14 cellular contexts compared by ENCODE assay signal in genomic region chr5:65203746-65204145, GRCh38.
DNase-seq lines count a peak whose midpoint lies in the region; ATAC-seq, FAIRE-seq and TF ChIP-seq lines count a peak whose summit lies in the region.
"Had no signal": no experiment of that assay in that cellular context is flagged by ENCODE, and none has a peak within 500 bp of the region (broad histone marks: within the 10 kb centered on the region; RNA-seq: fewer than 3 reads in every experiment).

No MANE protein-coding gene starts in this region.

- H3K4me3 ChIP-seq in AG04450 (ENCODE audit: low read depth, low read length) (no peak overlapping the region), GM12878 (no peak overlapping the region), keratinocyte (ENCODE audit: control insufficient read depth in 2 of 3, extremely low read depth in 1 of 3, insufficient read depth in 2 of 3, low read depth in 1 of 3, low read length in 3 of 3) (no peak overlapping the region)
- H3K4me3 ChIP-seq: transverse colon had no signal

- in situ Hi-C loops in GM12878 (cut with MboI): no loop called here

- RAD21 ChIA-PET in GM12878 (lab: Charles Lee; ENCODE audit: unreplicated experiment): no interaction called here

- FAIRE-seq in HTR-8/SVneo (lab: Jason Lieb, UNC) (peak; percentile 28), GM12878 (lab: Jason Lieb, UNC) (no peak), keratinocyte (lab: Jason Lieb, UNC) (peak; percentile 89)
- FAIRE-seq: endometrium, H1 had no signal

- H3K4me1 ChIP-seq in GM12878 (ENCODE audit: control insufficient read depth, insufficient read depth, low read length): no peaks in the 10 kb centered on the region
- H3K4me1 ChIP-seq in keratinocyte (ENCODE audit: control insufficient read depth, extremely low read depth, insufficient read depth, low read length): peaks cover 65% of the 10 kb centered on the region
- H3K4me1 ChIP-seq: transverse colon had no signal

- DNase-seq in AG04450 (ENCODE audit: low read depth, low spot score) (peak; percentile 67), HTR-8/SVneo (ENCODE audit: insufficient read length, low spot score) (peak; percentile 20), GM12878 (ENCODE audit: low read depth, low spot score) (no peak), keratinocyte (ENCODE audit: low read depth, low spot score) (peak; percentile 53), mucosa of gallbladder (ENCODE audit: low spot score) (no peak), NCI-H2196 (lab: John Stamatoyannopoulos, UW; ENCODE audit: unreplicated experiment) (no peak), Right ventricle myocardium superior (no peak), GF-D8 (lab: John Stamatoyannopoulos, UW) (no peak)
- DNase-seq: DMS79, NCI-H345, OCI-M1, transverse colon had no signal

- H3K79me2 ChIP-seq in GM12878 (ENCODE audit: control insufficient read depth, insufficient read depth, low read length): no peaks in the 10 kb centered on the region
- H3K79me2 ChIP-seq in keratinocyte (ENCODE audit: control insufficient read depth, insufficient read depth, low read length): no peaks in the 10 kb centered on the region

- dilution Hi-C loops in keratinocyte (cut with MboI; ENCODE audit: extremely low pct_ligation_motif_present, low sequenced_read_pairs): no loop called here

- H3K27ac ChIP-seq in AG04450 (ENCODE audit: low read depth, low read length) (no peak overlapping the region), GM12878 (ENCODE audit: control insufficient read depth, insufficient read depth) (no peak overlapping the region), keratinocyte (ENCODE audit: control insufficient read depth, insufficient read depth, low read length) (peak overlapping the region; percentile 91)
- H3K27ac ChIP-seq: transverse colon had no signal

- no peaks in the 10 kb centered on the region for H3K9me3 ChIP-seq in AG04450 (ENCODE audit: control insufficient read depth, insufficient read depth, low read length)
- H3K9me3 ChIP-seq in GM12878 (replicated peaks; ENCODE audit: control insufficient read depth, insufficient read depth, low read length): no peaks in the 10 kb centered on the region
- H3K9me3 ChIP-seq in keratinocyte (ENCODE audit: control insufficient read depth, low read depth, low read length): no peaks in the 10 kb centered on the region
- H3K9me3 ChIP-seq: transverse colon had no signal

- POLR2A ChIA-PET in AG04450 (lab: Yijun Ruan, JAX) (no interaction called here), GM12878 (lab: Charles Lee) (no interaction called here)

- H3K9ac ChIP-seq in GM12878 (ENCODE audit: control insufficient read depth, insufficient read depth, low read length) (no peak overlapping the region), keratinocyte (ENCODE audit: control insufficient read depth, extremely low read depth, insufficient read depth, low read length) (no peak overlapping the region)

- no peak for TF ChIP-seq RAD21 in GM12878 (IDR thresholded peaks at IDR 0.05; ENCODE audit: insufficient read depth, low read depth, low read length)

- CTCF ChIA-PET in AG04450 (lab: Charles Lee): interaction anchor here (0.7 to 1.8 kb wide), 6 partner anchors 11 to 280 kb away, joined by 3 to 5 read pairs (median 4); no protein-coding TSS in a partner anchor
- CTCF ChIA-PET in GM12878 (lab: Yijun Ruan, JAX): interaction anchor here (0.7 kb wide), 1 partner anchor 34 kb away, joined by 3 read pairs; no protein-coding TSS in a partner anchor

- no peak overlapping the region for H3K4me2 ChIP-seq in GM12878 (ENCODE audit: control insufficient read depth, insufficient read depth)
- H3K4me2 ChIP-seq in keratinocyte (ENCODE audit: control insufficient read depth, extremely low read depth, insufficient read depth, low read depth, low read length): no peak overlapping the region

- no TSS peak for BruUV-seq in GM12878 (replicated peaks; lab: Mats Ljungman, UMichigan)

- intact Hi-C loops in GM12878 (cut with micrococcal nuclease; ENCODE audit: unreplicated experiment): no loop called here
- intact Hi-C loops in Right ventricle myocardium superior (cut with DNase I): no loop called here

- WGBS in GM12878 (ENCODE audit: insufficient coverage, insufficient replicate concordance, low lambda C conversion rate, missing lambda C conversion rate): 0% methylated on average over 1 of the region's 1 CpG

- H2AFZ ChIP-seq in GM12878 (ENCODE audit: control insufficient read depth, low read depth, low read length): no peak overlapping the region
- no peak overlapping the region for H2AFZ ChIP-seq in keratinocyte (ENCODE audit: control insufficient read depth, low read length)

- H3K36me3 ChIP-seq in GM12878 (ENCODE audit: control insufficient read depth in 2 of 2, insufficient read depth in 2 of 2, low read length in 1 of 2): no peaks in the 10 kb centered on the region
- peaks cover 0 to 6% of the 10 kb centered on the region in 2 experiments for H3K36me3 ChIP-seq in keratinocyte (ENCODE audit: control insufficient read depth in 2 of 2, extremely low read depth in 1 of 2, insufficient read depth in 2 of 2, low read length in 2 of 2)
- H3K36me3 ChIP-seq: transverse colon had no signal

- no peak for TF ChIP-seq POLR2A in GM12878 (IDR thresholded peaks at IDR 0.05; ENCODE audit: low read depth, low read length)

- H4K20me1 ChIP-seq in GM12878 (ENCODE audit: control insufficient read depth, insufficient read depth) (no peaks in the 10 kb centered on the region), keratinocyte (ENCODE audit: control insufficient read depth, extremely low read depth, insufficient read depth, low read length) (no peaks in the 10 kb centered on the region)

- TF ChIP-seq CTCF in AG04450 (IDR thresholded peaks at IDR 0.05; ENCODE audit: low read depth, low read length) (no peak), GM12878 (IDR thresholded peaks at IDR 0.05 in 2 of 3, conservative IDR thresholded peaks at IDR 0.05 in 1 of 3; ENCODE audit: control insufficient read depth in 2 of 3, extremely low read depth in 1 of 3, insufficient read depth in 1 of 3, low read depth in 3 of 3, low read length in 3 of 3) (no peak), keratinocyte (optimal IDR thresholded peaks at IDR 0.05 in 1 of 3, IDR thresholded peaks at IDR 0.05 in 1 of 3, conservative IDR thresholded peaks at IDR 0.05 in 1 of 3; ENCODE audit: extremely low read depth in 1 of 3, insufficient read depth in 2 of 3, low read length in 3 of 3) (no peak)

- H3K27me3 ChIP-seq in AG04450 (ENCODE audit: control insufficient read depth, insufficient read depth, low read length): no peaks in the 10 kb centered on the region
- H3K27me3 ChIP-seq in GM12878 (replicated peaks in 1 of 2; ENCODE audit: control insufficient read depth in 2 of 2, insufficient read depth in 2 of 2, low read length in 1 of 2): no peaks in the 10 kb centered on the region
- H3K27me3 ChIP-seq in keratinocyte (ENCODE audit: control insufficient read depth, extremely low read depth, insufficient read depth, low read length): no peaks in the 10 kb centered on the region
- H3K27me3 ChIP-seq: transverse colon had no signal

- SMC1A ChIA-PET in GM12878 (lab: Charles Lee; ENCODE audit: uncharacterized antibody, unreplicated experiment): interaction anchor here (0.9 to 1.8 kb wide), 4 partner anchors 9 to 133 kb away, joined by 3 to 4 read pairs (median 4); no protein-coding TSS in a partner anchor

- H3K9me1 ChIP-seq in keratinocyte (ENCODE audit: control insufficient read depth, extremely low read depth, insufficient read depth, low read length): no peaks in the 10 kb centered on the region

- no peak for TF ChIP-seq EP300 in GM12878 (IDR thresholded peaks at IDR 0.05; ENCODE audit: borderline replicate concordance in 1 of 2, control insufficient read depth in 1 of 2, low read depth in 2 of 2, low read length in 2 of 2)

- peak; percentile 76 for ATAC-seq in GM12878
- ATAC-seq in Right ventricle myocardium superior (ENCODE audit: poor library complexity): no peak

TF ChIP-seq in GM12878, 131 proteins besides CTCF, POLR2A, EP300 and RAD21 (continues in another document):
- TF ChIP-seq IKZF2 (IDR thresholded peaks at IDR 0.05) (peak; percentile 24 to 31; a peak in 2 of 4 replicates), TCF12 (IDR thresholded peaks at IDR 0.05; ENCODE audit: low read depth, low read length) (no peak), BRCA1 (IDR thresholded peaks at IDR 0.05; ENCODE audit: low read depth, low read length) (no peak), EZH2 (IDR thresholded peaks at IDR 0.05; ENCODE audit: borderline replicate concordance, control insufficient read depth, low read depth, low read length) (no peak), POLR2AphosphoS5 (IDR thresholded peaks at IDR 0.05; ENCODE audit: low read length) (no peak), SUPT20H (IDR thresholded peaks at IDR 0.05; ENCODE audit: borderline replicate concordance, control insufficient read depth, low read depth, low read length) (no peak), MXI1 (IDR thresholded peaks at IDR 0.05; ENCODE audit: low read depth, low read length) (no peak), POU2F2 (IDR thresholded peaks at IDR 0.05; ENCODE audit: borderline replicate concordance, low read depth, low read length) (no peak), SKIL (IDR thresholded peaks at IDR 0.05; ENCODE audit: low read depth, poor library complexity, severe bottlenecking) (no peak), RB1 (IDR thresholded peaks at IDR 0.05; ENCODE audit: borderline replicate concordance) (no peak), HDAC6 (IDR thresholded peaks at IDR 0.05; ENCODE audit: unreplicated experiment) (no peak), FOS (IDR thresholded peaks at IDR 0.05; ENCODE audit: borderline replicate concordance, extremely low read depth, insufficient read length) (no peak), STAT1 (conservative IDR thresholded peaks at IDR 0.05) (no peak), JUNB (IDR thresholded peaks at IDR 0.05) (peak; percentile 53), MTA2 (IDR thresholded peaks at IDR 0.05; ENCODE audit: low read depth) (0 out of 2 replicates have a peak, but pooled peaks have one; percentile 19), NFIC (IDR thresholded peaks at IDR 0.05; ENCODE audit: low read depth, low read length) (peak; percentile 36; the same call in 1 of the 2 replicates)

Comparison
In these comparisons a context has a peak if more than half of its experiments do, and no peak if none do; other contexts are left out.
1. DNase-seq: peak in AG04450 (single experiment), HTR-8/SVneo (single experiment) and keratinocyte (single experiment); none in GM12878 (single experiment), mucosa of gallbladder (single experiment), NCI-H2196 (single experiment), Right ventricle myocardium superior (single experiment) and GF-D8 (single experiment).